In the genomic region with DNA sequence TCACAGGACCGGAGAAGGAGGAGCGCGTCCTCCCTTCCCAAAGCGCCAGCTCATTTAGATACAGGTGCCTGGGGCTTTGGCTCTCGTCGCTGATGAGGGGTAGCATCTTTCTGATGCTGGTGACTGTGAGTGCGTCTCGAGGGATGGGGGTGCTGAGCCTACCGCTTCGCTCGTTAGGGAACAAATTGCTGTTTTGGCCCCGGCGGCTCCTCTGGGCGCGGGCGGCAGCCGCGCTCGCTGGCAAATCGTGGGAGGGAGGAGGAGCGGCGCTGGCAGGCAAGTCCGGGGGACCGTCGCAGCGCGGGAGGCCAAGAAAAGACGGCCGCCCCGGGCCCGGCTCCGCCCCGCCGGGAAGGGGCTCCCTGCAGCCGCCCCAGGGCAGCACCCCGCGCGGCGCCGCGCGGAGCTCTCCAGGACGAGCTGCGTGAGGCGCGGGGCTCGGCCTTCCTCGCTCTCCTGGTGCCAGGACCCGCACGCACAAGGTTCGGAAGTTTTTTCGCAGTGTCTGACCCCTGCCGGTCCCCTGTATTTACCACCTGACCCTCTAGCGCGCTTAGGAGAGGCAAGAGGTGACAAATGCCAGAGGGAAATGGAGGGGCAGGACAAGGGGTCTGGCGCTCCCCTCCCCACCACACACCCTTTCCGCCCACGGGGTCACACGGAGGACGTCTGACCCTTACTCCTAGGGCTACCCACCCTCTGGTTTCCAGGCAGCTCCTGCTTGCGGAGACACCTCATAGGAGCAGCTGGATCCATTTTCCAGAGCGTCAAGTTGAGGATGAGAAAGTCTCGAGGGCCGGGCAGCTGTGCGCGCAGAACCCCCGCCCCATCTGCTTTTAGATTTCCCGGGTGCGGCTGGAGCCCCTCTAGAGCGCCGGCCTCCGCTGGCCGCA, we compare ENCODE assay signal across 1 cellular context.
TF ChIP-seq lines count a peak whose summit lies in the region.

No MANE protein-coding gene starts in this region.

TF ChIP-seq in K562, 482 proteins besides CTCF, POLR2A, EP300 and RAD21 (continued from another document):
- TF ChIP-seq, protein P1, sequence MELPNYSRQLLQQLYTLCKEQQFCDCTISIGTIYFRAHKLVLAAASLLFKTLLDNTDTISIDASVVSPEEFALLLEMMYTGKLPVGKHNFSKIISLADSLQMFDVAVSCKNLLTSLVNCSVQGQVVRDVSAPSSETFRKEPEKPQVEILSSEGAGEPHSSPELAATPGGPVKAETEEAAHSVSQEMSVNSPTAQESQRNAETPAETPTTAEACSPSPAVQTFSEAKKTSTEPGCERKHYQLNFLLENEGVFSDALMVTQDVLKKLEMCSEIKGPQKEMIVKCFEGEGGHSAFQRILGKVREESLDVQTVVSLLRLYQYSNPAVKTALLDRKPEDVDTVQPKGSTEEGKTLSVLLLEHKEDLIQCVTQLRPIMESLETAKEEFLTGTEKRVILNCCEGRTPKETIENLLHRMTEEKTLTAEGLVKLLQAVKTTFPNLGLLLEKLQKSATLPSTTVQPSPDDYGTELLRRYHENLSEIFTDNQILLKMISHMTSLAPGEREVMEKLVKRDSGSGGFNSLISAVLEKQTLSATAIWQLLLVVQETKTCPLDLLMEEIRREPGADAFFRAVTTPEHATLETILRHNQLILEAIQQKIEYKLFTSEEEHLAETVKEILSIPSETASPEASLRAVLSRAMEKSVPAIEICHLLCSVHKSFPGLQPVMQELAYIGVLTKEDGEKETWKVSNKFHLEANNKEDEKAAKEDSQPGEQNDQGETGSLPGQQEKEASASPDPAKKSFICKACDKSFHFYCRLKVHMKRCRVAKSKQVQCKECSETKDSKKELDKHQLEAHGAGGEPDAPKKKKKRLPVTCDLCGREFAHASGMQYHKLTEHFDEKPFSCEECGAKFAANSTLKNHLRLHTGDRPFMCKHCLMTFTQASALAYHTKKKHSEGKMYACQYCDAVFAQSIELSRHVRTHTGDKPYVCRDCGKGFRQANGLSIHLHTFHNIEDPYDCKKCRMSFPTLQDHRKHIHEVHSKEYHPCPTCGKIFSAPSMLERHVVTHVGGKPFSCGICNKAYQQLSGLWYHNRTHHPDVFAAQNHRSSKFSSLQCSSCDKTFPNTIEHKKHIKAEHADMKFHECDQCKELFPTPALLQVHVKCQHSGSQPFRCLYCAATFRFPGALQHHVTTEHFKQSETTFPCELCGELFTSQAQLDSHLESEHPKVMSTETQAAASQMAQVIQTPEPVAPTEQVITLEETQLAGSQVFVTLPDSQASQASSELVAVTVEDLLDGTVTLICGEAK (IDR thresholded peaks at IDR 0.05) = no peak
- TF ChIP-seq, protein P1 (CRISPR knock-in tag; IDR thresholded peaks at IDR 0.05) = no peak
- TF ChIP-seq HNRNPH1 (optimal IDR thresholded peaks at IDR 0.05; ENCODE audit: low read depth, low read length) (no peak), GTF2E2 (tag; IDR thresholded peaks at IDR 0.05) (no peak), THRAP3 (IDR thresholded peaks at IDR 0.05; ENCODE audit: borderline replicate concordance) (no peak), ARID2 (IDR thresholded peaks at IDR 0.05) (no peak), PTRF (tag; IDR thresholded peaks at IDR 0.05) (no peak), NFIC (IDR thresholded peaks at IDR 0.05) (no peak), ZFP30 (CRISPR knock-in tag; IDR thresholded peaks at IDR 0.05; ENCODE audit: borderline replicate concordance) (no peak), STAG1 (CRISPR knock-in tag; IDR thresholded peaks at IDR 0.05; ENCODE audit: borderline replicate concordance) (no peak), ZBTB7A (IDR thresholded peaks at IDR 0.05; ENCODE audit: borderline replicate concordance, control insufficient read depth, low read depth, low read length) (peak; percentile 31; the same call in 1 of the 2 replicates)
